Comparison of ENCODE assay signal across 8 cellular contexts in the genomic region with DNA sequence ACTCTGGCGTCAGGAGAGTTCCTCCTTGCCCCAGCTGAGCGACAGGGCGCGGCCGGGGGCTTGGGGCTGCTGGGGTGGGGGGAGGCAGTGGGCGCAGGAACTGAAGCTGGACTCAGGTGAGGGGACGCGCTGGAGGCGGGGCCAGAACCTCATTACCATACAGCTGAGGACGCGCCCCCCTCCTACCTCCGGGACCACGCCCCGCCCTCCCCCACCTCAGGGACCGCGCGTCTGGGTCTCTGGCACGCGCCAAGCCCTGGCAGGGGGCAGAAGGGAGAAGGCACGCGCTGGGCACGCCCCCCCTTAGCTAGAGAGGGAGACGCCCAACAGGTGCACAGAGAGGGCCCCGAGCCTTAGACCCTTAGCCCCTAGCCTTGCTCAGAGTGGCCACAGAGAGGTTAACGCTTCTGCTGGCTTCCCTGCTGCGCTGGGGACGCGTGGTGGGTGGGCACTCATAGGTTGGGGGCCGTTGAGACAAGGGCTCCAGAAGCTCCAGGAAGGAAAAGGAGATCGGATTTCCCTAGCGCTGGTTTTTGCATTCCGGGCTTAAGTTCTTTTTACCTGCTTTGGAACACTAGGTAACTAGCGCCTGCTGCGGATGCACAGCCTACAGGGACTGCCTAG. TPM values are rescaled to one million over a fixed set of nuclear protein-coding genes. Genes with fewer than 3 reads are reported as not detected.
DNase-seq lines count a peak whose midpoint lies in the region; ATAC-seq and TF ChIP-seq lines count a peak whose summit lies in the region.

No MANE protein-coding gene starts in this region.

- H3K27ac ChIP-seq in Peyer's patch: peak overlapping the region in 3 of 4 donors; percentile 2 to 71 (median 52)

- H3K27me3 Mint-ChIP-seq in activated naive CD4-positive, alpha-beta T cell treated with anti-CD3 and anti-CD28 coated beads, Interleukin-2, amount 50 U/mL, for 24 hours: peaks cover 36% of the 10 kb centered on the region

- H3K36me3 ChIP-seq in Peyer's patch: no peaks in the 10 kb centered on the region

- H3K27ac Mint-ChIP-seq in activated naive CD4-positive, alpha-beta T cell treated with anti-CD3 and anti-CD28 coated beads, Interleukin-2, amount 50 U/mL, for 24 hours: no peak overlapping the region

- peaks cover 10 to 83% (median 46%) of the 10 kb centered on the region in 4 donors for H3K4me1 ChIP-seq in Peyer's patch

- no peaks in the 10 kb centered on the region for H3K27me3 ChIP-seq in Peyer's patch

- TF ChIP-seq CTCF in Peyer's patch (IDR thresholded peaks at IDR 0.05) (no peak), fibroblast of villous mesenchyme (IDR thresholded peaks at IDR 0.05; ENCODE audit: insufficient read depth, low read depth, low read length) (no peak)

- no peaks in the 10 kb centered on the region for H3K9me3 ChIP-seq in Peyer's patch

- no peak for ATAC-seq in GM21515 (IDR thresholded peaks at IDR 0.05; ENCODE audit: unreplicated experiment)
- no peak for ATAC-seq in GM21619 (IDR thresholded peaks at IDR 0.05; ENCODE audit: unreplicated experiment)

- peak overlapping the region; percentile 82 for H3K4me3 Mint-ChIP-seq in activated naive CD4-positive, alpha-beta T cell treated with anti-CD3 and anti-CD28 coated beads, Interleukin-2, amount 50 U/mL, for 24 hours

- TF ChIP-seq POLR2A in Peyer's patch (IDR thresholded peaks at IDR 0.05): no peak

- no peak for DNase-seq in activated naive CD4-positive, alpha-beta T cell treated with anti-CD3 and anti-CD28 coated beads, Interleukin-2, amount 50 U/mL, for 16 hours
- peak in 2 of 3 donors; percentile 23 to 73 for DNase-seq in Peyer's patch
- DNase-seq in fibroblast of villous mesenchyme (ENCODE audit: low read depth): no peak
- DNase-seq in skeletal muscle cell (ENCODE audit: low read depth): no peak
- no peak for DNase-seq in activated effector memory CD4-positive, alpha-beta T cell treated with Interleukin-2 at 50 U/mL for 16 hours

- H3K36me3 Mint-ChIP-seq in activated naive CD4-positive, alpha-beta T cell treated with anti-CD3 and anti-CD28 coated beads, Interleukin-2, amount 50 U/mL, for 24 hours: no peaks in the 10 kb centered on the region

- H3K4me3 ChIP-seq in Peyer's patch (peak overlapping the region; percentile 35 to 68 (median 54)), fibroblast of villous mesenchyme (ENCODE audit: low read depth, low read length) (peak overlapping the region; percentile 58), skeletal muscle cell (ENCODE audit: low read depth, low read length) (peak overlapping the region; percentile 43)

- peaks cover 40% of the 10 kb centered on the region for H3K4me1 Mint-ChIP-seq in activated naive CD4-positive, alpha-beta T cell treated with anti-CD3 and anti-CD28 coated beads, Interleukin-2, amount 50 U/mL, for 24 hours

- H3K9me3 Mint-ChIP-seq in activated naive CD4-positive, alpha-beta T cell treated with anti-CD3 and anti-CD28 coated beads, Interleukin-2, amount 50 U/mL, for 24 hours: no peaks in the 10 kb centered on the region

RNA-seq across cellular contexts. Expression of a gene that starts 0.7 kb away (rescaled TPM):
- total RNA-seq in Peyer's patch (10 to 100 TPM in 3 of 4 donors, 1 to 10 TPM in 1; 7.8 to 15.3 (median 12.3) TPM), fibroblast of villous mesenchyme (5.5 and 6.0 TPM in 2 replicates)

RNA-seq across cellular contexts. Expression of a gene that starts 24.8 kb away (rescaled TPM):
- total RNA-seq in Peyer's patch: 1 to 10 TPM in 1 of 4 donors, not detected in 3; 2.4 TPM
- total RNA-seq in fibroblast of villous mesenchyme: 13.4 and 62.2 TPM in 2 replicates

RNA-seq across cellular contexts. Expression of a gene that starts 34.2 kb away (rescaled TPM):
- total RNA-seq in Peyer's patch (10 to 100 TPM; 15.7 to 26.8 (median 23.8) TPM), fibroblast of villous mesenchyme (48.8 and 62.2 TPM in 2 replicates)

RNA-seq across cellular contexts. Expression of a gene that starts 54.4 kb away (rescaled TPM):
- total RNA-seq in Peyer's patch: 1 to 10 TPM in 1 of 4 donors, under 1 TPM in 2, not detected in 1; 0.67 to 1.6 (median 0.88) TPM
- under 0.01 TPM in 1 of 2 replicates, not detected in the other for total RNA-seq in fibroblast of villous mesenchyme

Comparison
In these comparisons a context has a peak if more than half of its experiments do, and no peak if none do; other contexts are left out.
1. DNase-seq: peak in Peyer's patch (2 of 3); none in activated naive CD4-positive, alpha-beta T cell treated with anti-CD3 and anti-CD28 coated beads, Interleukin-2, amount 50 U/mL, for 16 hours (single experiment), fibroblast of villous mesenchyme (single experiment), skeletal muscle cell (single experiment) and activated effector memory CD4-positive, alpha-beta T cell treated with Interleukin-2 at 50 U/mL for 16 hours (single experiment).
2. Peak in every context shown above with its lines, with median percentiles within 50 percentile points of each other: H3K4me3 ChIP-seq.